ENCODE assay signal across 13 cellular contexts in the genomic region with DNA sequence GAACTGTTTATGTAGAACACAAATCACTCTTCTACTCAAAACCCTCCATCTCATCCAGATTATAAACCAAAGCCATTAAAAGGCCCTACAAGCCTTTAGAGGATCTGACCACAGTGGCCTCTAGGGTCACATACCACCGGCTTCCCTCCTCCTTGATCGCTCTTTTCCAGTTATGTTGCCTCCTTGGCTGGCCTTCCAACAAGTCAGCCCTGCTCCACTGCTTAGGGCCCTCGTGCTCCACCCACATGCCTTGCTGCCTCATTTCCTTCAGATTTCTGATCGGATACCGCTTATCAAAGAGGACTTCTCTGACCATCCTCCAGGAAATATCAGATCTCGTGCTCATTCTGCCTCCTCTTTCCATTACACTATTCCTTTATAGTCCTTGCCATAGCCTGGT.
DNase-seq lines count a peak whose midpoint lies in the region; ATAC-seq and TF ChIP-seq lines count a peak whose summit lies in the region.
"Had no signal": no experiment of that assay in that cellular context is flagged by ENCODE, and none has a peak within 500 bp of the region (broad histone marks: within the 10 kb centered on the region; RNA-seq: fewer than 3 reads in every experiment).

No MANE protein-coding gene starts in this region.

- H3K9me3 ChIP-seq in thoracic aorta: no peaks in the 10 kb centered on the region

- DNase-seq in M059J (ENCODE audit: low read depth) (peak; percentile 63), fibroblast of villous mesenchyme (ENCODE audit: low read depth) (peak; percentile 60), thoracic aorta (ENCODE audit: low spot score) (no peak), GM03348 (ENCODE audit: low spot score) (no peak), dedifferentiated amniotic fluid mesenchymal stem cell (ENCODE audit: extremely low spot score) (no peak), SKM-1 treated with dmso at 0.1 percent for 144 hours (lab: John Stamatoyannopoulos, UW; ENCODE audit: unreplicated experiment) (no peak)
- DNase-seq: COR-L47, H9, NCI-H187 treated with DMSO at 0.1 percent for 48 hours, NCI-H446 treated with DMSO at 0.1 percent for 48 hours, RPMI8226, SIG-M5 had no signal

- no peak for ATAC-seq in thoracic aorta (ENCODE audit: insufficient number of reproducible peaks, low FRiP score, low read depth)

- H3K4me3 ChIP-seq in fibroblast of villous mesenchyme (ENCODE audit: low read depth, low read length) (no peak overlapping the region), thoracic aorta (no peak overlapping the region)

- no peaks in the 10 kb centered on the region for H3K36me3 ChIP-seq in thoracic aorta

- no peak for TF ChIP-seq CTCF in C4-2B (conservative IDR thresholded peaks at IDR 0.05)
- no peak for TF ChIP-seq CTCF in fibroblast of villous mesenchyme (IDR thresholded peaks at IDR 0.05; ENCODE audit: insufficient read depth, low read depth, low read length)
- TF ChIP-seq CTCF in thoracic aorta (IDR thresholded peaks at IDR 0.05): no peak

- no peaks in the 10 kb centered on the region for H3K27me3 ChIP-seq in thoracic aorta (replicated peaks; ENCODE audit: insufficient read depth)

- H3K27ac ChIP-seq in C4-2B (0 out of 2 replicates have a peak overlapping the region, but pooled peaks have one; percentile 3), thoracic aorta (peak overlapping the region; percentile 86 to 87)

- peaks cover 18 to 44% of the 10 kb centered on the region in 2 donors for H3K4me1 ChIP-seq in thoracic aorta (ENCODE audit: control insufficient read depth in 1 of 2, low read depth in 2 of 2)

Comparison
In these comparisons a context has a peak if more than half of its experiments do, and no peak if none do; other contexts are left out.
1. DNase-seq: peak in M059J (single experiment) and fibroblast of villous mesenchyme (single experiment); none in thoracic aorta (single experiment), GM03348 (single experiment), dedifferentiated amniotic fluid mesenchymal stem cell (single experiment) and SKM-1 treated with dmso at 0.1 percent for 144 hours (single experiment).